12 cellular contexts compared by ENCODE assay signal in genomic region chr15:38217788-38218609, GRCh38. TPM values are rescaled to one million over a fixed set of nuclear protein-coding genes. Genes with fewer than 3 reads are reported as not detected.
DNase-seq lines count a peak whose midpoint lies in the region; ATAC-seq and TF ChIP-seq lines count a peak whose summit lies in the region.
"Had no signal": no experiment of that assay in that cellular context is flagged by ENCODE, and none has a peak within 500 bp of the region (broad histone marks: within the 10 kb centered on the region; RNA-seq: fewer than 3 reads in every experiment).

No MANE protein-coding gene starts in this region.

- H3K36me3 Mint-ChIP-seq in nephron (ENCODE audit: low read depth) = no peaks in the 10 kb centered on the region
- H3K36me3 Mint-ChIP-seq: CD14-positive monocyte had no signal

- dilution Hi-C loops in mammary epithelial cell (cut with HindIII; ENCODE audit: low sequenced_read_pairs) = no loop called here

- TF ChIP-seq CTCF in mammary epithelial cell (conservative IDR thresholded peaks at IDR 0.05 in 1 of 2, IDR thresholded peaks at IDR 0.05 in 1 of 2; ENCODE audit: extremely low read depth in 1 of 2, insufficient read depth in 1 of 2, low read depth in 1 of 2, low read length in 2 of 2) = no peak
- TF ChIP-seq CTCF in nephron (IDR thresholded peaks at IDR 0.05; ENCODE audit: unreplicated experiment in 3 of 3) = no peak
- no peak for TF ChIP-seq CTCF in GM20000 (IDR thresholded peaks at IDR 0.05; ENCODE audit: extremely low read depth, missing control alignments)

- H3K27me3 ChIP-seq in GM23248 (replicated peaks; ENCODE audit: insufficient read depth) (no peaks in the 10 kb centered on the region), mammary epithelial cell (ENCODE audit: insufficient read depth, low read length) (no peaks in the 10 kb centered on the region)
- H3K27me3 ChIP-seq: dorsolateral prefrontal cortex had no signal

- no peaks in the 10 kb centered on the region for H3K9me2 ChIP-seq in GM23248 (ENCODE audit: insufficient read depth)

- no peak overlapping the region for H3K4me3 Mint-ChIP-seq in nephron
- H3K4me3 Mint-ChIP-seq: activated naive CD8-positive, alpha-beta T cell treated with anti-CD3 and anti-CD28 coated beads, Interleukin-2, amount 50 U/mL, for 24 hours; CD14-positive monocyte had no signal

- peaks cover 6% of the 10 kb centered on the region for H3K27me3 Mint-ChIP-seq in nephron (ENCODE audit: low read depth)

- H3F3A ChIP-seq in GM23248 (ENCODE audit: insufficient read depth) = no peaks in the 10 kb centered on the region

- H3K79me2 ChIP-seq in GM23248 (ENCODE audit: insufficient read depth) (no peaks in the 10 kb centered on the region), mammary epithelial cell (ENCODE audit: insufficient read depth, low read length) (no peaks in the 10 kb centered on the region)

- H3K36me3 ChIP-seq in GM23248 (ENCODE audit: low read depth) = no peaks in the 10 kb centered on the region
- no peaks in the 10 kb centered on the region for H3K36me3 ChIP-seq in mammary epithelial cell (ENCODE audit: insufficient read depth, low read length)

- no peak overlapping the region for H2AFZ ChIP-seq in GM23248
- no peak overlapping the region for H2AFZ ChIP-seq in mammary epithelial cell (ENCODE audit: low read depth, low read length)

- H4K20me1 ChIP-seq in GM23248 (ENCODE audit: insufficient read depth) (no peaks in the 10 kb centered on the region), mammary epithelial cell (ENCODE audit: insufficient read depth, low read length) (no peaks in the 10 kb centered on the region)

- H3K4me3 ChIP-seq in GM23248 (no peak overlapping the region), mammary epithelial cell (replicated peaks in 1 of 3; ENCODE audit: insufficient read depth in 1 of 3, low read depth in 2 of 3, low read length in 3 of 3) (no peak overlapping the region)
- H3K4me3 ChIP-seq: dorsolateral prefrontal cortex had no signal

- H3K9ac ChIP-seq in GM23248 (no peak overlapping the region), mammary epithelial cell (ENCODE audit: insufficient read depth, low read length) (no peak overlapping the region)

- no peaks in the 10 kb centered on the region for H3K9me3 Mint-ChIP-seq in nephron
- H3K9me3 Mint-ChIP-seq: activated naive CD8-positive, alpha-beta T cell treated with anti-CD3 and anti-CD28 coated beads, Interleukin-2, amount 50 U/mL, for 24 hours; CD14-positive monocyte had no signal

- H3K4me2 ChIP-seq in GM23248 (ENCODE audit: unreplicated experiment) (peak overlapping the region; percentile 47), mammary epithelial cell (ENCODE audit: insufficient read depth, low read depth, low read length) (peak overlapping the region; percentile 65)

- peak overlapping the region; percentile 66 to 88 (median 86) for H3K27ac Mint-ChIP-seq in nephron
- H3K27ac Mint-ChIP-seq: activated naive CD8-positive, alpha-beta T cell treated with anti-CD3 and anti-CD28 coated beads, Interleukin-2, amount 50 U/mL, for 24 hours; CD14-positive monocyte had no signal

- in situ Hi-C loops in GM23248 (cut with MboI) (no loop called here), mammary epithelial cell (cut with MboI; ENCODE audit: low sequenced_read_pairs in 2 of 2) (no loop called here)

- H3K9me3 ChIP-seq in GM23248 (ENCODE audit: low read depth) (no peaks in the 10 kb centered on the region), mammary epithelial cell (replicated peaks; ENCODE audit: insufficient read depth, low read length) (no peaks in the 10 kb centered on the region)

- no peak for ATAC-seq in HG02870 (IDR thresholded peaks at IDR 0.05; ENCODE audit: unreplicated experiment)
- ATAC-seq: activated naive CD8-positive, alpha-beta T cell treated with anti-CD3 and anti-CD28 coated beads, Interleukin-2, amount 50 U/mL, for 24 hours had no signal

- H3K4me1 ChIP-seq in GM23248 (ENCODE audit: insufficient read depth) (peaks cover 20% of the 10 kb centered on the region), mammary epithelial cell (ENCODE audit: insufficient read depth, low read length) (peaks cover 23% of the 10 kb centered on the region)

- CTCF ChIA-PET in mammary epithelial cell (lab: Charles Lee; ENCODE audit: low non-redundant PET) = interaction anchor here (0.6 kb wide), 1 partner anchor 145 kb away, joined by 3 read pairs; no protein-coding TSS in a partner anchor

- no TSS peak for BruUV-seq in mammary epithelial cell (replicated peaks; lab: Mats Ljungman, UMichigan)

- intact Hi-C loops in mammary epithelial cell (cut with micrococcal nuclease) = loop anchor here (2.0 kb wide), 1 partner anchor 35 kb away; the partner anchor contains the start of gene SPRED1

- 49 to 68% methylated on average over 3 of the region's 3 CpGs for WGBS in GM23248 (ENCODE audit: low coverage in 1 of 2, low lambda C conversion rate in 2 of 2, missing lambda C conversion rate in 2 of 2), 2 experiments
- WGBS in mammary epithelial cell (ENCODE audit: low coverage, missing lambda C conversion rate) = 31% methylated on average over 3 of the region's 3 CpGs

- no peak overlapping the region for H3K27ac ChIP-seq in GM23248
- peak overlapping the region; percentile 33 for H3K27ac ChIP-seq in mammary epithelial cell (ENCODE audit: insufficient read depth, low read depth, low read length)
- H3K27ac ChIP-seq: dorsolateral prefrontal cortex had no signal

- peak; percentile 19 for DNase-seq in GM23248
- DNase-seq in NCI-H2227 treated with DMSO at 0.1 percent for 48 hours (lab: John Stamatoyannopoulos, UW) = peak; percentile 92
- DNase-seq in mammary epithelial cell = peak; percentile 88
- no peak for DNase-seq in KG1 (lab: John Stamatoyannopoulos, UW)
- DNase-seq in NCI-H2107 (lab: John Stamatoyannopoulos, UW) = no peak
- no peak for DNase-seq in GM20000 (ENCODE audit: low spot score)
- DNase-seq: activated CD8-positive, alpha-beta memory T cell treated with anti-CD3 and anti-CD28 coated beads, Interleukin-2, amount 50 U/mL, for 4 hours; activated naive CD8-positive, alpha-beta T cell treated with anti-CD3 and anti-CD28 coated beads, Interleukin-2, amount 50 U/mL, for 24 hours; dorsolateral prefrontal cortex had no signal

- H3K4me1 Mint-ChIP-seq in nephron = peaks cover 32% of the 10 kb centered on the region
- H3K4me1 Mint-ChIP-seq: activated naive CD8-positive, alpha-beta T cell treated with anti-CD3 and anti-CD28 coated beads, Interleukin-2, amount 50 U/mL, for 24 hours; CD14-positive monocyte had no signal

RNA-seq across cellular contexts. Expression of gene SPRED1, which starts 34.6 kb away (rescaled TPM):
- total RNA-seq in GM23248 (2014; rRNA removed; shearing (Covaris generic)) = 33.5 and 34.0 TPM in 2 replicates
- 10.2 and 11.6 TPM in 2 replicates for polyA plus RNA-seq in GM23248 (2016; fragmentation: Nextera tagmentation; extraction: Ambion mirVana)
- 10 to 100 TPM; 25.7 to 47.7 TPM for total RNA-seq in mammary epithelial cell
- polyA plus RNA-seq in mammary epithelial cell = 6.8 TPM
- polyA minus RNA-seq in mammary epithelial cell = 19.6 TPM

Comparison
In these comparisons a context has a peak if more than half of its experiments do, and no peak if none do; other contexts are left out.
1. DNase-seq: peak in GM23248 (single experiment), NCI-H2227 treated with DMSO at 0.1 percent for 48 hours (single experiment) and mammary epithelial cell (single experiment); none in KG1 (single experiment), NCI-H2107 (single experiment) and GM20000 (single experiment).